ENCODE assay signal across 8 cellular contexts in the genomic region with DNA sequence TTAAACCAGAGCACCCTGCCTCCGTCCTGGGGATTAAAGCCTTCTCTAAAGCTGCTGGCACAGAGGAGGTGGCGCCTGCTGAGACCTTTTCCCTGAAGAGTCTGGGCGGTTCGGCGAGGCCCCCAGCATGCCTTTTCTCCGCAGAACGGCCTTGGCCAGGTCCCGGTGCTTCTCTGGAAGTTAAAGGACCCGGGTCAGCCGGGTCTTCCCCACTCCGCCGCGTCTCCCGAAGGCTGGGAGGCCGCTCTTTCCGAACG. TPM values are rescaled to one million over a fixed set of nuclear protein-coding genes. Genes with fewer than 3 reads are reported as not detected.
DNase-seq lines count a peak whose midpoint lies in the region; ATAC-seq and TF ChIP-seq lines count a peak whose summit lies in the region.

No MANE protein-coding gene starts in this region.

- no peak for TF ChIP-seq CTCF in right atrium auricular region (IDR thresholded peaks at IDR 0.05)
- no peak for TF ChIP-seq CTCF in gastrocnemius medialis (IDR thresholded peaks at IDR 0.05 in 4 of 5, conservative IDR thresholded peaks at IDR 0.05 in 1 of 5)

- intact Hi-C loops in gastrocnemius medialis (cut with DNase I; ENCODE audit: low total_unique reads): loop anchor here (1.0 to 2.0 kb wide), 2 partner anchors 32 to 63 kb away; partner anchors contain the start of genes COX5A and ULK3

- H3K4me3 ChIP-seq in right atrium auricular region (peak overlapping the region; percentile 94 to 97), gastrocnemius medialis (peak overlapping the region; percentile 62 to 100 (median 87))

- in situ Hi-C loops in ACHN (cut with HindIII; ENCODE audit: low pct_ligation_motif_present, low pct_unique_long_range_greater_than_20kb, low sequenced_read_pairs): no loop called here
- in situ Hi-C loops in gastrocnemius medialis (cut with MboI; ENCODE audit: low sequenced_read_pairs in 4 of 4): no loop called here

- peak; percentile 9 for ATAC-seq in GM19455 (IDR thresholded peaks at IDR 0.05; ENCODE audit: unreplicated experiment)
- ATAC-seq in gastrocnemius medialis: peak; percentile 26 to 28
- no peak for ATAC-seq in HG03378 (IDR thresholded peaks at IDR 0.05; ENCODE audit: unreplicated experiment)

- H3K4me3 Mint-ChIP-seq in activated naive CD8-positive, alpha-beta T cell treated with anti-CD3 and anti-CD28 coated beads for 36 hours: peak overlapping the region; percentile 92

- peaks cover 27% of the 10 kb centered on the region for H3K36me3 Mint-ChIP-seq in activated naive CD8-positive, alpha-beta T cell treated with anti-CD3 and anti-CD28 coated beads for 36 hours

- no peaks in the 10 kb centered on the region for H3K9me3 Mint-ChIP-seq in activated naive CD8-positive, alpha-beta T cell treated with anti-CD3 and anti-CD28 coated beads for 36 hours

- peaks cover 29% of the 10 kb centered on the region for H3K4me1 Mint-ChIP-seq in activated naive CD8-positive, alpha-beta T cell treated with anti-CD3 and anti-CD28 coated beads for 36 hours

- peak overlapping the region; percentile 70 for H3K27ac Mint-ChIP-seq in activated naive CD8-positive, alpha-beta T cell treated with anti-CD3 and anti-CD28 coated beads for 36 hours

- H3K27me3 ChIP-seq in right atrium auricular region (no peaks in the 10 kb centered on the region), gastrocnemius medialis (no peaks in the 10 kb centered on the region)

- H3K27ac ChIP-seq in KOPT-K1 (ENCODE audit: low read depth, low read length, poor library complexity, severe bottlenecking): peak overlapping the region; percentile 73
- H3K27ac ChIP-seq in right atrium auricular region: peak overlapping the region; percentile 97
- H3K27ac ChIP-seq in gastrocnemius medialis: peak overlapping the region; percentile 84 to 96 (median 95)

- peaks cover 47% of the 10 kb centered on the region for H3K36me3 ChIP-seq in KOPT-K1 (ENCODE audit: insufficient read depth, low read length)
- H3K36me3 ChIP-seq in right atrium auricular region: peaks cover 36% of the 10 kb centered on the region
- H3K36me3 ChIP-seq in gastrocnemius medialis: peaks cover 0 to 37% of the 10 kb centered on the region in 2 donors

- H3K4me1 ChIP-seq in right atrium auricular region (peaks cover 0 to 34% of the 10 kb centered on the region in 2 donors), gastrocnemius medialis (peaks cover 16 to 27% of the 10 kb centered on the region in 2 donors)

- H3K9me3 ChIP-seq in KOPT-K1 (ENCODE audit: insufficient read depth, low read length, poor library complexity, severe bottlenecking): no peaks in the 10 kb centered on the region
- H3K9me3 ChIP-seq in right atrium auricular region: no peaks in the 10 kb centered on the region
- no peaks in the 10 kb centered on the region for H3K9me3 ChIP-seq in gastrocnemius medialis

- H3K27me3 Mint-ChIP-seq in activated naive CD8-positive, alpha-beta T cell treated with anti-CD3 and anti-CD28 coated beads for 36 hours: no peaks in the 10 kb centered on the region

- peak; percentile 13 for DNase-seq in ACHN
- DNase-seq in activated naive CD8-positive, alpha-beta T cell treated with anti-CD3 and anti-CD28 coated beads for 36 hours: no peak
- no peak for DNase-seq in right atrium auricular region (ENCODE audit: low spot score)
- no peak for DNase-seq in gastrocnemius medialis
- no peak for DNase-seq in DMS 273 treated with DMSO at 0.1 percent for 48 hours (lab: John Stamatoyannopoulos, UW)

- TF ChIP-seq POLR2A in gastrocnemius medialis (IDR thresholded peaks at IDR 0.05): no peak

RNA-seq across cellular contexts. Expression of gene FAM219B, which starts 0.5 kb away (rescaled TPM):
- total RNA-seq in activated naive CD8-positive, alpha-beta T cell treated with anti-CD3 and anti-CD28 coated beads for 36 hours: 10 to 100 TPM; 31.5 to 37.6 TPM
- total RNA-seq in right atrium auricular region (10 to 100 TPM; 46.9 to 53.3 TPM), gastrocnemius medialis (10 to 100 TPM; 28.2 to 32.9 (median 31.2) TPM)

RNA-seq across cellular contexts. Expression of gene MPI, which starts 16.3 kb away (rescaled TPM):
- total RNA-seq in activated naive CD8-positive, alpha-beta T cell treated with anti-CD3 and anti-CD28 coated beads for 36 hours: 10 to 100 TPM; 71.4 to 73.2 TPM
- total RNA-seq in right atrium auricular region (100 to 1,000 TPM in 1 of 2 donors, 10 to 100 TPM in 1; 59.3 to 131 TPM), gastrocnemius medialis (100 to 1,000 TPM in 2 of 4 donors, 10 to 100 TPM in 2; 66.7 to 129 (median 98.5) TPM)

RNA-seq across cellular contexts. Expression of gene COX5A, which starts 31.8 kb away (rescaled TPM):
- 100 to 1,000 TPM; 352 to 363 TPM for total RNA-seq in activated naive CD8-positive, alpha-beta T cell treated with anti-CD3 and anti-CD28 coated beads for 36 hours
- 100 to 1,000 TPM; 399 to 869 TPM for total RNA-seq in right atrium auricular region
- 100 to 1,000 TPM; 425 to 558 (median 512) TPM for total RNA-seq in gastrocnemius medialis

RNA-seq across cellular contexts. Expression of gene SCAMP2, which starts 33.0 kb away (rescaled TPM):
- total RNA-seq in activated naive CD8-positive, alpha-beta T cell treated with anti-CD3 and anti-CD28 coated beads for 36 hours: 10 to 100 TPM; 57.5 to 59.6 TPM
- 10 to 100 TPM; 72.3 to 80.9 TPM for total RNA-seq in right atrium auricular region
- 100 to 1,000 TPM in 1 of 4 donors, 10 to 100 TPM in 3; 46.3 to 122 (median 74.3) TPM for total RNA-seq in gastrocnemius medialis

RNA-seq across cellular contexts. Expression of gene RPP25, which starts 50.5 kb away (rescaled TPM):
- 1 to 10 TPM; 9.4 to 10.0 TPM for total RNA-seq in activated naive CD8-positive, alpha-beta T cell treated with anti-CD3 and anti-CD28 coated beads for 36 hours
- total RNA-seq in right atrium auricular region (1 to 10 TPM; 4.3 to 9.4 TPM), gastrocnemius medialis (1 to 10 TPM; 1.0 to 5.1 (median 1.9) TPM)
